ENCODE assay signal across 16 cellular contexts in genomic region chr5:32833127-32833526, GRCh38.
"Had no signal": no experiment of that assay in that cellular context is flagged by ENCODE, and none has a peak within 500 bp of the region (broad histone marks: within the 10 kb centered on the region; RNA-seq: fewer than 3 reads in every experiment).

No MANE protein-coding gene starts in this region.

- ATAC-seq: heart left ventricle had no signal

- H3K27ac ChIP-seq: coronary artery, heart left ventricle, neutrophil, right atrium auricular region, sigmoid colon, skin epidermis, tibial artery, uterus had no signal

- H3K4me1 ChIP-seq: right atrium auricular region, sigmoid colon, uterus had no signal

- H3K27me3 ChIP-seq: heart left ventricle, neutrophil, right atrium auricular region, sigmoid colon, tibial artery, upper lobe of left lung, uterus had no signal

- H3K36me3 Mint-ChIP-seq: naive thymus-derived CD8-positive, alpha-beta T cell had no signal

- H3K4me3 ChIP-seq: coronary artery, heart left ventricle, right atrium auricular region, sigmoid colon, skin epidermis, tibial artery, upper lobe of left lung, uterus had no signal

- H3K9me3 ChIP-seq: heart left ventricle, neutrophil, right atrium auricular region, sigmoid colon, tibial artery, upper lobe of left lung, uterus had no signal

- H3K36me3 ChIP-seq: heart left ventricle, neutrophil, right atrium auricular region, sigmoid colon, tibial artery, upper lobe of left lung, uterus had no signal

- DNase-seq: effector CD4-positive, alpha-beta T cell; heart left ventricle; hippocampal formation; mammary epithelial cell; posterior cingulate gyrus; sigmoid colon; stimulated activated CD4-positive, alpha-beta T cell treated with anti-CD3 and anti-CD28 coated beads, Interleukin-2, amount 100 ng/mL, for 24 hours; stimulated activated CD4-positive, alpha-beta T cell treated with anti-CD3 and anti-CD28 coated beads, Interleukin-4, amount 100 ng/mL, for 4 hours; tibial artery; upper lobe of left lung; uterus had no signal
